30 cellular contexts compared by ENCODE assay signal in the genomic region with DNA sequence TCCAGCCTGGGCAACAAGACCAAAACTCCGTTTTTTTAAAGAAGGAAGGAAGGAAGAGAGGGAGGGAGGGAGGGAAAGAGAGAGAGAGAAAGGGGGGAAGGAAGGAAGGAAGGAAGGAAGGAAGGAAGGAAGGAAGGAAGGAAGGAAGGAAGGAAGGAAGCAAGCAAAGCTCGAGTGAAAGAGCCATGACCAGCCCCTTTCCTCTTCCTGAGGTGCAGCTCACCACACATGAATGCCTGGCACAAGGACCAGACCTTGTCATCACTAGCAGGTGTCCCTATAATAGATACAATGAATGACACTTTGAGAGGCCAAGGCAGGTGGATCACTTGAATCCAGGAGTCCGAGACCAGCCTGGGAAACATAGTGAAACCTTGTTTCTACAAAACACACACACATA. TPM values are rescaled to one million over a fixed set of nuclear protein-coding genes. Genes with fewer than 3 reads are reported as not detected.
"Had no signal": no experiment of that assay in that cellular context is flagged by ENCODE, and none has a peak within 500 bp of the region (broad histone marks: within the 10 kb centered on the region; RNA-seq: fewer than 3 reads in every experiment).

No MANE protein-coding gene starts in this region.

- H3K27me3 ChIP-seq: brain microvascular endothelial cell, esophagus muscularis mucosa, foreskin keratinocyte, gastrocnemius medialis had no signal

- H3K36me3 ChIP-seq: brain microvascular endothelial cell, esophagus muscularis mucosa, gastrocnemius medialis, WERI-Rb-1 had no signal

- H3K27ac ChIP-seq: brain microvascular endothelial cell, esophagus muscularis mucosa, foreskin keratinocyte, gastrocnemius medialis, WERI-Rb-1 had no signal

- H3K4me1 ChIP-seq: foreskin keratinocyte had no signal

- H3K9me3 ChIP-seq: esophagus muscularis mucosa, gastrocnemius medialis had no signal

- ATAC-seq: activated CD4-positive, CD25-positive, alpha-beta regulatory T cell treated with anti-CD3 and anti-CD28 coated beads, Interleukin-2, amount 50 U/mL, for 24 hours; activated CD8-positive, alpha-beta T cell treated with anti-CD3 and anti-CD28 coated beads for 36 hours; activated T-cell treated with anti-CD3 and anti-CD28 coated beads, Interleukin-2, amount 50 U/mL, for 4 hours; activated T-helper 17 cell treated with anti-CD3 and anti-CD28 coated beads, Interleukin-2, amount 50 U/mL, for 72 hours; effector memory CD8-positive, alpha-beta T cell; foreskin keratinocyte; gastrocnemius medialis; T-helper 17 cell had no signal

- DNase-seq: activated B cell treated with CpG ODN at 0.5 μM for 24 hours; activated CD4-positive, alpha-beta T cell treated with anti-CD3 and anti-CD28 coated beads for 48 hours; activated CD4-positive, alpha-beta T cell treated with anti-CD3 and anti-CD28 coated beads, Interleukin-2, amount 50 U/mL, for 1 hour; activated CD4-positive, alpha-beta T cell treated with anti-CD3 and anti-CD28 coated beads, Interleukin-2, amount 50 U/mL, for 48 hours; activated CD8-positive, alpha-beta memory T cell treated with anti-CD3 and anti-CD28 coated beads for 24 hours; activated CD8-positive, alpha-beta T cell treated with anti-CD3 and anti-CD28 coated beads for 36 hours; activated effector memory CD4-positive, alpha-beta T cell treated with Interleukin-2 at 50 U/mL for 16 hours; activated gamma-delta T cell treated with Interleukin-2 at 50 U/mL for 16 hours; activated naive CD4-positive, alpha-beta T cell treated with anti-CD3 and anti-CD28 coated beads, Interleukin-2, amount 50 U/mL, for 16 hours; activated naive CD4-positive, alpha-beta T cell treated with Interleukin-2 at 50 U/mL for 16 hours; activated T-cell treated with anti-CD3 and anti-CD28 coated beads, Interleukin-2, amount 50 U/mL, for 4 hours; amniotic stem cell; anterior cingulate cortex; brain microvascular endothelial cell; caudate nucleus; cortex of kidney; dermis blood vessel endothelial cell; effector CD4-positive, alpha-beta T cell; effector memory CD8-positive, alpha-beta T cell; erythroblast; foreskin keratinocyte; gastrocnemius medialis; glutamatergic neuron; T-helper 1 cell; T-helper 17 cell; T1000; WERI-Rb-1 had no signal

- H3K4me3 ChIP-seq: esophagus muscularis mucosa, gastrocnemius medialis had no signal

RNA-seq across cellular contexts. Expression of a gene that starts 31.0 kb away (rescaled TPM):
- total RNA-seq: activated T-helper 17 cell treated with anti-CD3 and anti-CD28 coated beads, Interleukin-2, amount 50 U/mL, for 72 hours had no signal
